8 cellular contexts compared by ENCODE assay signal in the genomic region with DNA sequence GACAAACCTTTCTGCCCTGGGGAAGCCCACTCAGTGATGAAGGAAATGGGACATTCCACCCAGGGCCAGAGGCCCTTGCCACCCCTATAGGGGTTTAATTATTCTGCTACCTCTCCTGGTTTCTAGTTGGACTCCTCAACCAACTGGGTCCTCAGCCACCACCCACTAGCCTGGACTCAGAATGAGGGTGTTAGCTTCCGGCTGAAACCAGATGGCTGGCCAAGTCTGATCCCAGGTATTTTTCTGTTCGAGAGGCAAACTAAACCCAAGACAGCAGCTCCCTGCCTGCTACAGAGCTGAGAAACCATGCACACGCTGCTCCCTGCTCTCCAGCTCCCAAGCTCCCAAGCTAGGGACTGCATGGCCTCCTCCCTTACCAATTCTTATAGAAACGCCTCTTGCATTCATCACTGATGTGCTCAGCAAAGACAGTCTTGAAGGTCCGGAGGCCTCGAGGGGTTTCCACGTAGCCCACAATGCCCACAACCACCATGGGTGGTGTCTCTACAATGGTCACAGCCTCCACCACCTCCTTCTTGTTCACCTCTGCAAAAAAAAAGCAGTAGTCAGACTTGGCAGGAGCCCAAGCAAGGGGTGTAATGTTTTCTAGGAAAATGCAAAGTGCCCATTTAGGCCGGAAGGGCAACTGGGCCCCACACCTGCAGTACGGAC. TPM values are rescaled to one million over a fixed set of nuclear protein-coding genes. Genes with fewer than 3 reads are reported as not detected.
DNase-seq lines count a peak whose midpoint lies in the region; ATAC-seq, FAIRE-seq and TF ChIP-seq lines count a peak whose summit lies in the region.

No MANE protein-coding gene starts in this region.

- peak; percentile 49 for DNase-seq in activated CD4-positive, alpha-beta T cell treated with anti-CD3 and anti-CD28 coated beads for 36 hours
- DNase-seq in activated CD4-positive, alpha-beta T cell treated with anti-CD3 and anti-CD28 coated beads for 1 hour = no peak
- peak; percentile 44 to 54 for DNase-seq in SJSA1 (ENCODE audit: low read depth in 1 of 2, low spot score in 2 of 2)
- no peak for DNase-seq in endothelial cell of umbilical vein (ENCODE audit: low read depth, low spot score)
- no peak for DNase-seq in prostate gland (ENCODE audit: low spot score)
- DNase-seq in activated CD4-positive, CD25-positive, alpha-beta regulatory T cell (lab: John Stamatoyannopoulos, UW) = no peak
- DNase-seq in midbrain (lab: John Stamatoyannopoulos, UW) = no peak
- DNase-seq in nucleus accumbens (lab: John Stamatoyannopoulos, UW) = no peak

- H3K36me3 ChIP-seq in SJSA1 = peaks cover 70% of the 10 kb centered on the region
- H3K36me3 ChIP-seq in endothelial cell of umbilical vein (ENCODE audit: control insufficient read depth in 2 of 2, extremely low read depth in 1 of 2, insufficient read depth in 2 of 2, low read length in 2 of 2) = peaks cover 43 to 54% of the 10 kb centered on the region in 2 experiments
- peaks cover 34 to 35% of the 10 kb centered on the region in 2 donors for H3K36me3 ChIP-seq in prostate gland

- H3K4me3 Mint-ChIP-seq in activated CD4-positive, alpha-beta T cell treated with anti-CD3 and anti-CD28 coated beads for 36 hours = peak overlapping the region; percentile 100

- peak overlapping the region; percentile 83 for H3K4me2 ChIP-seq in endothelial cell of umbilical vein (ENCODE audit: insufficient read depth, low read length)

- peaks cover 50% of the 10 kb centered on the region for H3K4me1 ChIP-seq in SJSA1 (replicated peaks)
- peaks cover 39% of the 10 kb centered on the region for H3K4me1 ChIP-seq in endothelial cell of umbilical vein (ENCODE audit: control insufficient read depth, extremely low read depth, insufficient read depth, low read length)
- H3K4me1 ChIP-seq in prostate gland (replicated peaks) = peaks cover 26% of the 10 kb centered on the region

- POLR2A ChIA-PET in activated CD4-positive, alpha-beta T cell treated with anti-CD3 and anti-CD28 coated beads for 36 hours (lab: Charles Lee) = interaction anchor here (0.7 to 2.7 kb wide), 12 partner anchors 10 to 1107 kb away, joined by 3 to 11 read pairs (median 4); partner anchors contain the start of genes ATF4 and MIEF1
- POLR2A ChIA-PET in endothelial cell of umbilical vein (lab: Charles Lee) = interaction anchor here (1.0 to 5.8 kb wide), 7 partner anchors 34 to 205 kb away, joined by 3 to 31 read pairs (median 5); partner anchors contain the start of genes CBX7, PDGFB and TAB1

- no peaks in the 10 kb centered on the region for H3K27me3 ChIP-seq in SJSA1 (replicated peaks)
- no peaks in the 10 kb centered on the region for H3K27me3 ChIP-seq in endothelial cell of umbilical vein (ENCODE audit: control insufficient read depth in 2 of 2, insufficient read depth in 2 of 2, low read length in 2 of 2)
- no peaks in the 10 kb centered on the region for H3K27me3 ChIP-seq in prostate gland (replicated peaks; ENCODE audit: insufficient read depth)

- no peaks in the 10 kb centered on the region for H3K27me3 Mint-ChIP-seq in activated CD4-positive, alpha-beta T cell treated with anti-CD3 and anti-CD28 coated beads for 36 hours

- H3K79me2 ChIP-seq in endothelial cell of umbilical vein (ENCODE audit: control insufficient read depth, insufficient read depth, low read length) = peaks cover 63% of the 10 kb centered on the region

- dilution Hi-C loops in endothelial cell of umbilical vein (cut with MboI; ENCODE audit: extremely low pct_ligation_motif_present, low sequenced_read_pairs) = no loop called here

- ATAC-seq in activated CD4-positive, alpha-beta T cell treated with anti-CD3 and anti-CD28 coated beads for 36 hours = no peak

- H3K36me3 Mint-ChIP-seq in activated CD4-positive, alpha-beta T cell treated with anti-CD3 and anti-CD28 coated beads for 36 hours (ENCODE audit: low read depth) = peaks cover 74% of the 10 kb centered on the region

- peaks cover 35% of the 10 kb centered on the region for H3K4me1 Mint-ChIP-seq in activated CD4-positive, alpha-beta T cell treated with anti-CD3 and anti-CD28 coated beads for 36 hours

- no peaks in the 10 kb centered on the region for H3K9me1 ChIP-seq in endothelial cell of umbilical vein (replicated peaks; ENCODE audit: control insufficient read depth, extremely low read depth, insufficient read depth, low read length)

- intact Hi-C loops in activated CD4-positive, alpha-beta T cell treated with anti-CD3 and anti-CD28 coated beads for 36 hours (cut with DNase I, micrococcal nuclease) = loop anchor here (2.0 to 10.0 kb wide), 5 partner anchors 165 to 612 kb away; partner anchors contain the start of genes APOBEC3C (in 1 of the 2), CBX6 (in 1 of the 2), CBX7 (in 1 of the 2) and GTPBP1 (in 1 of the 2)
- intact Hi-C loops in endothelial cell of umbilical vein (cut with micrococcal nuclease) = loop anchor here (10.0 kb wide), 1 partner anchor 312 kb away; no protein-coding TSS in a partner anchor
- intact Hi-C loops in prostate gland (cut with DNase I) = loop anchor here (2.0 to 10.0 kb wide), 5 partner anchors 165 to 562 kb away; partner anchors contain the start of genes APOBEC3C, CBX6, CBX7 and SUN2

- H3K4me3 ChIP-seq in SJSA1 = peak overlapping the region; percentile 56
- H3K4me3 ChIP-seq in endothelial cell of umbilical vein (replicated peaks in 1 of 3; ENCODE audit: insufficient read depth in 1 of 3, low read depth in 1 of 3, low read length in 3 of 3) = peak overlapping the region; percentile 52 to 98 (median 96)
- peak overlapping the region in 1 of 2 donors; percentile 61 for H3K4me3 ChIP-seq in prostate gland

- H3K27ac Mint-ChIP-seq in activated CD4-positive, alpha-beta T cell treated with anti-CD3 and anti-CD28 coated beads for 36 hours = peak overlapping the region; percentile 100

- H3K9me3 ChIP-seq in SJSA1 (replicated peaks) (no peaks in the 10 kb centered on the region), endothelial cell of umbilical vein (replicated peaks; ENCODE audit: control insufficient read depth, insufficient read depth, low read length) (no peaks in the 10 kb centered on the region), prostate gland (no peaks in the 10 kb centered on the region)

- no peaks in the 10 kb centered on the region for H3K9me3 Mint-ChIP-seq in activated CD4-positive, alpha-beta T cell treated with anti-CD3 and anti-CD28 coated beads for 36 hours (ENCODE audit: low read depth)

- whole genome bisulfite sequencing in prostate gland = 47% methylated on average over 9 of the region's 9 CpGs

- CTCF ChIA-PET in activated CD4-positive, alpha-beta T cell treated with anti-CD3 and anti-CD28 coated beads for 36 hours (lab: Charles Lee) = interaction anchor here (0.6 to 4.8 kb wide), 17 partner anchors 10 to 447 kb away, joined by 3 to 37 read pairs (median 4); partner anchors contain the start of gene SYNGR1
- CTCF ChIA-PET in endothelial cell of umbilical vein (lab: Charles Lee) = interaction anchor here (0.7 to 5.9 kb wide), 24 partner anchors 15 to 447 kb away, joined by 3 to 52 read pairs (median 6); partner anchors contain the start of genes CBX7, PDGFB and TAB1

- H4K20me1 ChIP-seq in endothelial cell of umbilical vein (replicated peaks; ENCODE audit: control insufficient read depth, extremely low read depth, insufficient read depth, low read length) = no peaks in the 10 kb centered on the region

- FAIRE-seq in endothelial cell of umbilical vein (lab: Jason Lieb, UNC) = peak; percentile 72

- H2AFZ ChIP-seq in endothelial cell of umbilical vein (ENCODE audit: low read depth, low read length) = no peak overlapping the region

- no peak for TF ChIP-seq CTCF in endothelial cell of umbilical vein (IDR thresholded peaks at IDR 0.05; ENCODE audit: extremely low read depth in 1 of 2, insufficient read depth in 1 of 2, low read depth in 1 of 2, low read length in 2 of 2)
- no peak for TF ChIP-seq CTCF in prostate gland (IDR thresholded peaks at IDR 0.05)

- TF ChIP-seq POLR2A in endothelial cell of umbilical vein (IDR thresholded peaks at IDR 0.05; ENCODE audit: low read depth, low read length) (no peak), prostate gland (IDR thresholded peaks at IDR 0.05) (no peak)

- H3K27ac ChIP-seq in SJSA1 (no peak overlapping the region), endothelial cell of umbilical vein (ENCODE audit: insufficient read depth, low read depth, low read length) (peak overlapping the region; percentile 92), prostate gland (peak overlapping the region; percentile 95 to 96)

- peak overlapping the region; percentile 99 for H3K9ac ChIP-seq in endothelial cell of umbilical vein (replicated peaks; ENCODE audit: extremely low read depth, insufficient read depth, low read length)

- no TSS peak for BruUV-seq in endothelial cell of umbilical vein (replicated peaks; lab: Mats Ljungman, UMichigan)

TF ChIP-seq in endothelial cell of umbilical vein, 7 proteins besides CTCF, POLR2A, EP300 and RAD21 (continues in another document):
- TF ChIP-seq JUN (IDR thresholded peaks at IDR 0.05; ENCODE audit: borderline replicate concordance, insufficient read depth, insufficient read length, low read depth) = no peak
- TF ChIP-seq FOS (IDR thresholded peaks at IDR 0.05; ENCODE audit: borderline replicate concordance, insufficient read depth, low read length) = no peak

RNA-seq across cellular contexts. Expression of gene RPL3, which starts 2.2 kb away (rescaled TPM):
- total RNA-seq in activated CD4-positive, alpha-beta T cell treated with anti-CD3 and anti-CD28 coated beads for 36 hours = 1,000 to 10,000 TPM; 2,519 to 3,155 TPM
- 1,074 and 1,435 TPM in 2 replicates for total RNA-seq in SJSA1 (2014; rRNA removed; shearing (Covaris generic))
- total RNA-seq in endothelial cell of umbilical vein = 1,954 and 2,068 TPM in 2 replicates
- polyA plus RNA-seq in endothelial cell of umbilical vein = 3,568 and 4,065 TPM in 2 replicates
- 5,025 and 5,056 TPM in 2 replicates for polyA plus RNA-seq in endothelial cell of umbilical vein (2011; cell fraction: cytosol; rRNA removed)
- 2,447 and 2,853 TPM in 2 replicates for polyA plus RNA-seq in endothelial cell of umbilical vein (2011; cell fraction: nucleus; rRNA removed)
- 2,388 and 3,163 TPM in 2 replicates for polyA plus RNA-seq in endothelial cell of umbilical vein (2012)
- 1,732 and 1,760 TPM in 2 replicates for polyA minus RNA-seq in endothelial cell of umbilical vein
- 1,163 TPM for polyA minus RNA-seq in endothelial cell of umbilical vein (2011; cell fraction: cytosol; rRNA and poly(A)+ RNA removed)
- polyA minus RNA-seq in endothelial cell of umbilical vein (2011; cell fraction: nucleus; rRNA and poly(A)+ RNA removed) = 461 and 707 TPM in 2 replicates
- 1,000 to 10,000 TPM; 2,375 to 2,654 TPM for total RNA-seq in prostate gland

RNA-seq across cellular contexts. Expression of gene SYNGR1, which starts 32.6 kb away (rescaled TPM):
- total RNA-seq in activated CD4-positive, alpha-beta T cell treated with anti-CD3 and anti-CD28 coated beads for 36 hours = under 1 TPM; 0.58 to 0.89 TPM
- 8.4 and 18.6 TPM in 2 replicates for total RNA-seq in SJSA1 (2014; rRNA removed; shearing (Covaris generic))
- total RNA-seq in endothelial cell of umbilical vein (3.7 and 3.8 TPM in 2 replicates), prostate gland (10 to 100 TPM; 38.3 to 43.8 TPM)
- polyA plus RNA-seq in endothelial cell of umbilical vein = 10.2 and 16.5 TPM in 2 replicates
- polyA plus RNA-seq in endothelial cell of umbilical vein (2011; cell fraction: cytosol; rRNA removed) = 4.1 and 8.8 TPM in 2 replicates
- 7.7 and 13.1 TPM in 2 replicates for polyA plus RNA-seq in endothelial cell of umbilical vein (2011; cell fraction: nucleus; rRNA removed)
- 7.7 and 11.3 TPM in 2 replicates for polyA plus RNA-seq in endothelial cell of umbilical vein (2012)
- polyA minus RNA-seq in endothelial cell of umbilical vein = 2.4 and 3.5 TPM in 2 replicates
- 5.1 TPM for polyA minus RNA-seq in endothelial cell of umbilical vein (2011; cell fraction: cytosol; rRNA and poly(A)+ RNA removed)
- polyA minus RNA-seq in endothelial cell of umbilical vein (2011; cell fraction: nucleus; rRNA and poly(A)+ RNA removed) = 2.1 and 5.6 TPM in 2 replicates

Comparison
In these comparisons a context has a peak if more than half of its experiments do, and no peak if none do; other contexts are left out.
1. DNase-seq: peak in activated CD4-positive, alpha-beta T cell treated with anti-CD3 and anti-CD28 coated beads for 36 hours (single experiment) and SJSA1 (2 of 2); none in activated CD4-positive, alpha-beta T cell treated with anti-CD3 and anti-CD28 coated beads for 1 hour (single experiment), endothelial cell of umbilical vein (single experiment), prostate gland (single experiment), activated CD4-positive, CD25-positive, alpha-beta regulatory T cell (0 of 4), midbrain (single experiment) and nucleus accumbens (0 of 56).